In genomic region chr17:75087182-75087557, GRCh38 we compare ENCODE assay signal across 8 cellular contexts. TPM values are rescaled to one million over a fixed set of nuclear protein-coding genes. Genes with fewer than 3 reads are reported as not detected.
DNase-seq lines count a peak whose midpoint lies in the region; ATAC-seq and TF ChIP-seq lines count a peak whose summit lies in the region.

No MANE protein-coding gene starts in this region.

- DNase-seq in right atrium auricular region (ENCODE audit: low spot score) (no peak), cardiac septum (ENCODE audit: low spot score) (no peak), colonic mucosa (no peak), GOT3 (lab: John Stamatoyannopoulos, UW) (no peak), NCI-H345 (lab: John Stamatoyannopoulos, UW) (no peak)

- peak overlapping the region; percentile 63 to 98 for H3K9ac ChIP-seq in colonic mucosa (ENCODE audit: low read depth in 2 of 2, low read length in 2 of 2)
- no peak overlapping the region for H3K9ac ChIP-seq in muscle layer of colon (ENCODE audit: low read length)

- H3K36me3 ChIP-seq in right atrium auricular region, result no peaks in the 10 kb centered on the region
- H3K36me3 ChIP-seq in colonic mucosa, result no peaks in the 10 kb centered on the region
- no peaks in the 10 kb centered on the region for H3K36me3 ChIP-seq in muscle layer of colon (ENCODE audit: insufficient read depth, low read length)

- H3K4me3 ChIP-seq in right atrium auricular region, result peak overlapping the region; percentile 64 to 70
- H3K4me3 ChIP-seq in colonic mucosa, result peak overlapping the region; percentile 82
- H3K4me3 ChIP-seq in muscle layer of colon (ENCODE audit: low read depth in 1 of 2, low read length in 2 of 2), result peak overlapping the region in 1 of 2 donors; percentile 54

- TF ChIP-seq CTCF in right atrium auricular region (IDR thresholded peaks at IDR 0.05) (no peak), colonic mucosa (IDR thresholded peaks at IDR 0.05) (no peak)

- ATAC-seq in HG02970 (IDR thresholded peaks at IDR 0.05; ENCODE audit: low FRiP score, unreplicated experiment) (no peak), GM18870 (IDR thresholded peaks at IDR 0.05; ENCODE audit: unreplicated experiment) (no peak)

- H3K27ac ChIP-seq in right atrium auricular region (peak overlapping the region; percentile 89 to 96), colonic mucosa (peak overlapping the region; percentile 99), muscle layer of colon (ENCODE audit: low read depth, low read length) (peak overlapping the region; percentile 57)

- H3K9me3 ChIP-seq in right atrium auricular region (no peaks in the 10 kb centered on the region), colonic mucosa (no peaks in the 10 kb centered on the region), muscle layer of colon (ENCODE audit: low read length) (no peaks in the 10 kb centered on the region)

- H3K27me3 ChIP-seq in right atrium auricular region (no peaks in the 10 kb centered on the region), colonic mucosa (no peaks in the 10 kb centered on the region), muscle layer of colon (ENCODE audit: control insufficient read depth in 1 of 2, insufficient read depth in 2 of 2, low read length in 2 of 2) (no peaks in the 10 kb centered on the region)

- intact Hi-C loops in cardiac septum (cut with DNase I) (no loop called here), colonic mucosa (cut with DNase I) (no loop called here)

- H3K4me1 ChIP-seq in right atrium auricular region (peaks cover 5 to 54% of the 10 kb centered on the region in 2 donors), colonic mucosa (peaks cover 24% of the 10 kb centered on the region), muscle layer of colon (ENCODE audit: insufficient read depth, low read length) (peaks cover 13% of the 10 kb centered on the region)

RNA-seq across cellular contexts. Expression of gene SLC16A5, which starts 0.6 kb away (rescaled TPM):
- total RNA-seq in right atrium auricular region (10 to 100 TPM; 16.5 to 34.1 TPM), cardiac septum (22.7 TPM), colonic mucosa (10 to 100 TPM; 19.4 to 50.1 TPM)

RNA-seq across cellular contexts. Expression of gene ARMC7, which starts 22.6 kb away (rescaled TPM):
- total RNA-seq in right atrium auricular region, result 1 to 10 TPM; 4.9 to 9.5 TPM
- 8.0 TPM for total RNA-seq in cardiac septum
- total RNA-seq in colonic mucosa, result 10 to 100 TPM; 20.5 to 20.7 TPM

RNA-seq across cellular contexts. Expression of gene KCTD2, which starts 40.1 kb away (rescaled TPM):
- total RNA-seq in right atrium auricular region (10 to 100 TPM; 17.9 to 28.4 TPM), cardiac septum (43.2 TPM), colonic mucosa (10 to 100 TPM; 14.8 to 18.1 TPM)

RNA-seq across cellular contexts. Expression of gene ATP5PD, which starts 40.4 kb away (rescaled TPM):
- total RNA-seq in right atrium auricular region (100 to 1,000 TPM; 675 to 871 TPM), cardiac septum (616 TPM), colonic mucosa (100 to 1,000 TPM; 302 to 371 TPM)

RNA-seq across cellular contexts. Expression of gene NT5C, which starts 44.4 kb away (rescaled TPM):
- 10 to 100 TPM; 41.4 to 77.5 TPM for total RNA-seq in right atrium auricular region
- 27.7 TPM for total RNA-seq in cardiac septum
- 10 to 100 TPM; 72.3 to 94.9 TPM for total RNA-seq in colonic mucosa
